In genomic region chr3:87811953-87812352, GRCh38 we compare ENCODE assay signal across 32 cellular contexts. TPM values are rescaled to one million over a fixed set of nuclear protein-coding genes. Genes with fewer than 3 reads are reported as not detected.
"Had no signal": no experiment of that assay in that cellular context is flagged by ENCODE, and none has a peak within 500 bp of the region (broad histone marks: within the 10 kb centered on the region; RNA-seq: fewer than 3 reads in every experiment).

No MANE protein-coding gene starts in this region.

- H3K4me3 ChIP-seq: coronary artery, dorsolateral prefrontal cortex, esophagus muscularis mucosa, esophagus squamous epithelium, gastrocnemius medialis, gastroesophageal sphincter, heart left ventricle, heart right ventricle, hepatocyte had no signal

- H3K4me1 Mint-ChIP-seq: endodermal cell had no signal

- H3K27me3 Mint-ChIP-seq: dendritic cell treated with granulocyte-macrophage colony-stimulating factor and Interleukin-4, amounts not matched to agents 40 ng/mL and 50 ng/mL, for 4 days; effector memory CD8-positive, alpha-beta T cell had no signal

- H3K36me3 ChIP-seq: esophagus muscularis mucosa, esophagus squamous epithelium, gastrocnemius medialis, gastroesophageal sphincter, heart left ventricle, heart right ventricle had no signal

- H3K9me3 ChIP-seq: esophagus squamous epithelium, gastrocnemius medialis, gastroesophageal sphincter had no signal

- H2AFZ ChIP-seq: hepatocyte had no signal

- H3K27me3 ChIP-seq: dorsolateral prefrontal cortex, esophagus muscularis mucosa, esophagus squamous epithelium, foreskin keratinocyte, gastrocnemius medialis, gastroesophageal sphincter, heart left ventricle, heart right ventricle, hepatocyte had no signal

- H3K27ac Mint-ChIP-seq: effector memory CD8-positive, alpha-beta T cell; endodermal cell had no signal

- H3K79me2 ChIP-seq: hepatocyte had no signal

- DNase-seq: cortex of kidney; dermis blood vessel endothelial cell; dorsolateral prefrontal cortex; effector CD4-positive, alpha-beta T cell; effector CD8-positive, alpha-beta T cell; effector memory CD4-positive, alpha-beta T cell; effector memory CD8-positive, alpha-beta T cell; endodermal cell; erythroblast; esophagus squamous epithelium; foreskin fibroblast; foreskin keratinocyte; foreskin melanocyte; gastrocnemius medialis; glutamatergic neuron; head of caudate nucleus; heart left ventricle; heart right ventricle; hippocampal formation had no signal

- H3K9me3 Mint-ChIP-seq: endodermal cell had no signal

- ATAC-seq: effector memory CD8-positive, alpha-beta T cell; esophagus mucosa; foreskin keratinocyte; gastrocnemius medialis; gastroesophageal sphincter; heart left ventricle; heart right ventricle had no signal

- H3K27ac ChIP-seq: coronary artery, dorsolateral prefrontal cortex, epithelial cell of prostate, esophagus muscularis mucosa, esophagus squamous epithelium, foreskin keratinocyte, gastrocnemius medialis, gastroesophageal sphincter, heart left ventricle, heart right ventricle, hepatocyte had no signal

- H3K4me3 Mint-ChIP-seq: dendritic cell treated with granulocyte-macrophage colony-stimulating factor and Interleukin-4, amounts not matched to agents 40 ng/mL and 50 ng/mL, for 4 days; effector memory CD8-positive, alpha-beta T cell; endodermal cell had no signal

- FAIRE-seq: endometrium, endothelial cell of umbilical vein, frontal cortex had no signal

- H3K4me1 ChIP-seq: esophagus muscularis mucosa, esophagus squamous epithelium, foreskin keratinocyte, gastrocnemius medialis, gastroesophageal sphincter, heart left ventricle, heart right ventricle had no signal

- H3K4me2 ChIP-seq: hepatocyte had no signal

RNA-seq across cellular contexts. Expression of gene HTR1F, which starts 19.4 kb away (rescaled TPM):
- total RNA-seq: dermis blood vessel endothelial cell, dermis microvascular lymphatic vessel endothelial cell, endothelial cell of umbilical vein, epithelial cell of proximal tubule, esophagus mucosa, fibroblast of lung, foreskin keratinocyte, hepatocyte had no signal
- polyA plus RNA-seq: endothelial cell of umbilical vein, foreskin keratinocyte, hepatocyte had no signal
